16 cellular contexts compared by ENCODE assay signal in genomic region chr17:80929449-80929848, GRCh38.
"Had no signal": no experiment of that assay in that cellular context is flagged by ENCODE, and none has a peak within 500 bp of the region (broad histone marks: within the 10 kb centered on the region; RNA-seq: fewer than 3 reads in every experiment).

No MANE protein-coding gene starts in this region.

- H3K27ac Mint-ChIP-seq: activated CD8-positive, alpha-beta T cell treated with anti-CD3 and anti-CD28 coated beads for 36 hours; activated naive CD4-positive, alpha-beta T cell treated with anti-CD3 and anti-CD28 coated beads, Interleukin-2, amount 10 ng/mL, durations not matched to agents 7 days and 5 days; activated T-helper 2 cell treated with anti-CD3 and anti-CD28 coated beads, Interferon-gamma antibody, Interleukin-2, Interleukin-4, amounts not matched to agents 10 μg/mL and 5 μg/mL and 100 μg/mL, durations not matched to agents 14 hours and 24 hours and 36 hours; progenitor cell of endocrine pancreas had no signal

- H3K27me3 Mint-ChIP-seq: activated CD4-positive, alpha-beta T cell treated with anti-CD3 and anti-CD28 coated beads, Interleukin-2, amount 10 ng/mL, durations not matched to agents 24 days and 14 days; activated CD8-positive, alpha-beta T cell treated with anti-CD3 and anti-CD28 coated beads for 36 hours; activated naive CD4-positive, alpha-beta T cell treated with anti-CD3 and anti-CD28 coated beads, Interleukin-2, amount 10 ng/mL, durations not matched to agents 7 days and 5 days; progenitor cell of endocrine pancreas had no signal

- DNase-seq: activated CD4-positive, alpha-beta T cell treated with anti-CD3 and anti-CD28 coated beads, Interleukin-2, amount 10 ng/mL, durations not matched to agents 24 days and 14 days; activated CD8-positive, alpha-beta T cell treated with anti-CD3 and anti-CD28 coated beads for 36 hours; activated naive CD4-positive, alpha-beta T cell treated with anti-CD3 and anti-CD28 coated beads, Interleukin-2, amount 10 ng/mL, durations not matched to agents 7 days and 5 days; activated T-cell treated with anti-CD3 and anti-CD28 coated beads, Interleukin-2, amount 50 U/mL, for 1 hour; brain microvascular endothelial cell; central memory CD4-positive, alpha-beta T cell; colonic mucosa; head of caudate nucleus; midbrain; stimulated activated CD4-positive, alpha-beta T cell treated with anti-CD3 and anti-CD28 coated beads, Interleukin-4, amount 100 ng/mL, for 1 hour; stimulated activated naive CD4-positive, alpha-beta T cell; T1000 had no signal

- H3K9me3 Mint-ChIP-seq: activated CD4-positive, alpha-beta T cell treated with anti-CD3 and anti-CD28 coated beads, Interleukin-2, amount 10 ng/mL, durations not matched to agents 24 days and 14 days; activated CD8-positive, alpha-beta T cell treated with anti-CD3 and anti-CD28 coated beads for 36 hours; activated naive CD4-positive, alpha-beta T cell treated with anti-CD3 and anti-CD28 coated beads, Interleukin-2, amount 10 ng/mL, durations not matched to agents 7 days and 5 days; activated T-helper 2 cell treated with anti-CD3 and anti-CD28 coated beads, Interferon-gamma antibody, Interleukin-2, Interleukin-4, amounts not matched to agents 10 μg/mL and 5 μg/mL and 100 μg/mL, durations not matched to agents 14 hours and 24 hours and 36 hours; neural crest cell had no signal

- ATAC-seq: activated CD8-positive, alpha-beta T cell treated with anti-CD3 and anti-CD28 coated beads for 36 hours; left lung had no signal

- H3K4me3 Mint-ChIP-seq: activated CD4-positive, alpha-beta T cell treated with anti-CD3 and anti-CD28 coated beads, Interleukin-2, amount 10 ng/mL, durations not matched to agents 24 days and 14 days; activated CD8-positive, alpha-beta T cell treated with anti-CD3 and anti-CD28 coated beads for 36 hours; activated naive CD4-positive, alpha-beta T cell treated with anti-CD3 and anti-CD28 coated beads, Interleukin-2, amount 10 ng/mL, durations not matched to agents 7 days and 5 days; neural crest cell had no signal

- H3K4me1 Mint-ChIP-seq: activated naive CD4-positive, alpha-beta T cell treated with anti-CD3 and anti-CD28 coated beads, Interleukin-2, amount 10 ng/mL, durations not matched to agents 7 days and 5 days had no signal
